In the genomic region with DNA sequence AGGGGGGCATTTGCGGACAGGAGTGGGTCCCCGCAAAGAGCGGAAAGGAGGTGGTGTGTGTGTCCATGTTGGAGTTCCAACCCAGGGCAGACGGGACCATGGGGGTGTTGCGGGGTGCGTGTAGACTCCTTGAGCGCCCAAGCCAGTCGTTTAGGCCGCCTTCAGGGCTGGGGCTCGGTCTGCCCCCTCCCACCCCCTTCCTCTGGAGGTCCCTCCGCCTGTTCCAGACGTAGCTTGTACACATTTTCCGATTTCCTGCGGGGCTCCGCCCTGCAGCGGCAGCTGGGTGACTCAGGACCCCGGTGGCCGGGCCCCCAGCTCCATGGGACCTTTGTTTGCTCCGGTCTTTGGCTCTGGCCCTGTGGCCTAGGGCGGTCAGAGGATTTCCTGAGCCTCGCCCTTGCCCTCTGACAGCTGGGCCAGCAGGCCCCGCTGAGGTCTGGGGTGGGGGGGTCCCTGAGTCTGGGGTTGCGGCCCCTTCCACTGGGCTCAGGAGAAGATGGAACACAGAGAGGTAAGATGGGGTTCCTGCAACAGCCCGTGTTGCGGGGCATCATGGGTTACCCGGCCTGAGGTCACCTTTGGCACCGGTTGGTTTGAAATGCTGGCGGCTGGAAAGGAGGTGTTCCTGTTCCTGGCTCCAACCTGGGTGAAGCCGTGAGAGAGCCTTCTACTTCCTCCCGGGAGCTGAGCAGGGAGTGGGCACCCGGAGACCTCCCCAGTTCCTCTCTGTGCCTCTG, we compare ENCODE assay signal across 7 cellular contexts.
A peak's percentile ranks its signal among the peaks of the same experiment; 100 is the strongest.
DNase-seq lines count a peak whose midpoint lies in the region; ATAC-seq and TF ChIP-seq lines count a peak whose summit lies in the region.
"Had no signal": no experiment of that assay in that cellular context is flagged by ENCODE, and none has a peak within 500 bp of the region (broad histone marks: within the 10 kb centered on the region; RNA-seq: fewer than 3 reads in every experiment).

No MANE protein-coding gene starts in this region.

- peak overlapping the region; percentile 66 for H3K4me3 ChIP-seq in HFF-Myc (replicated peaks; ENCODE audit: low read depth, low read length)
- H3K4me3 ChIP-seq in neutrophil (ENCODE audit: low read depth in 1 of 2, low read length in 1 of 2), result peak overlapping the region; percentile 64 to 92

- peaks cover 20% of the 10 kb centered on the region for H3K27me3 ChIP-seq in neutrophil

- no peaks in the 10 kb centered on the region for H3K9me3 ChIP-seq in neutrophil

- TF ChIP-seq CTCF in HFF-Myc (IDR thresholded peaks at IDR 0.05; ENCODE audit: low read depth, low read length, missing control alignments) (no peak), neutrophil (IDR thresholded peaks at IDR 0.05) (no peak)

- H3K27ac ChIP-seq in cingulate gyrus (ENCODE audit: low read depth, low read length) (peak overlapping the region; percentile 47), neutrophil (peak overlapping the region; percentile 49)

- DNase-seq in HFF-Myc (ENCODE audit: extremely low read depth, low read depth) (no peak), iPS-NIHi7 (ENCODE audit: extremely low spot score) (no peak)
- DNase-seq: activated gamma-delta T cell treated with Interleukin-2 at 50 U/mL for 16 hours had no signal

- no peak for ATAC-seq in HG03520 (IDR thresholded peaks at IDR 0.05; ENCODE audit: unreplicated experiment)
- ATAC-seq in GM21619 (IDR thresholded peaks at IDR 0.05; ENCODE audit: unreplicated experiment), result no peak

- peaks cover 11 to 20% of the 10 kb centered on the region in 2 experiments for H3K4me1 ChIP-seq in neutrophil (ENCODE audit: control insufficient read depth in 1 of 2, insufficient read depth in 1 of 2, low read depth in 1 of 2, low read length in 1 of 2)

- no peaks in the 10 kb centered on the region for H3K36me3 ChIP-seq in neutrophil
